Comparison of ENCODE assay signal across 13 cellular contexts in the genomic region with DNA sequence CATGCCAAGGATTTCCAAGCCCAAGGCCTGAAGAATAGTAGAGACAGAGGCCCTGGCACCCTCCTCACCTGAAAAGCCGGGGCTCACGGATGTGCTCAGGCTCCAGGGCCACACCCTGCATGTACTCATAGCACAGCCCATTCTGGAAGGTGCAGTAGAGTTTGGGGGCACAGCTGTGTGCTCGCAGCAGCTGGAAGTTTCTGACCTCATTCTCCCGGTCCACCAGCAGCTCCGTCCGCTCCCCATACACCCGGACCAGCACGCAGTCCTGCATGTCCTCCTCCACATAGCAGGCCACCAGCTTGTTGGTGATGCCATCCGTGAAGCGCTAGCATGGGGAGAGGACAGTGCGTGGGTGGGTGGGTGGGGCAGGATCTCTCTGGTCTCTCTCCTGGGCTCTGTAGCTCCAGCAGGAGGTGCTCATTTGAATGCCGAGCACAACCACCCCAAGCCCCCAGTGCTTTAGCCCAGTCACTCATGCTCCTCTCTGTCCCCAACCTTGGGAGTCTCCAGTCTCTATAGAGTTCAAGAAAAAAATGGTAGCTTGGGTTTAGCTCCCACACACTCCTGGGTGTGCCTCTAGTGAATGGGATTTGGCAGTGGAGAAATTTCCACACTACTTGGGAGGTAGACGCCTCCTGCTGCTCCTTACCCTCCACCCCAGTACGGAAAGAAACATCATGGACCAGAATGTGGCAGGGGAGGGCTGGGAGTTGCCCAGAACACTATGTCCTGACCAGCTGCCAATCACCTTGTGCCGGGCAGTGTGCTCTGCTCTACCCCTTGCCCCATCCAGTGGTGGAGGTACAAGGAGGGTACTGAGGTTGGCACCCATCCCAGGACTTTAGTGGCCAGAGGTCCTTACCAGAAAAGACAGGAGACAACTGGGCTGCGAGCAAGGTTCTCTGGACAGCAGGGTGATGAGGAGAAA. TPM values are rescaled to one million over a fixed set of nuclear protein-coding genes. Genes with fewer than 3 reads are reported as not detected.
DNase-seq lines count a peak whose midpoint lies in the region; ATAC-seq and TF ChIP-seq lines count a peak whose summit lies in the region.
"Had no signal": no experiment of that assay in that cellular context is flagged by ENCODE, and none has a peak within 500 bp of the region (broad histone marks: within the 10 kb centered on the region; RNA-seq: fewer than 3 reads in every experiment).

No MANE protein-coding gene starts in this region.

- H4K91ac ChIP-seq in neuronal stem cell (ENCODE audit: low read depth, low read length, poor library complexity) = no peak overlapping the region

- H2BK5ac ChIP-seq in neuronal stem cell (ENCODE audit: low read length) = no peak overlapping the region

- H3K27me3 ChIP-seq in PC-3 (ENCODE audit: low read length) (no peaks in the 10 kb centered on the region), esophagus squamous epithelium (no peaks in the 10 kb centered on the region), neuronal stem cell (ENCODE audit: control insufficient read depth in 3 of 3, insufficient read depth in 3 of 3, low read depth in 1 of 3, low read length in 3 of 3) (peaks cover 0 to 24% (median 0%) of the 10 kb centered on the region in 3 experiments)

- H3K79me1 ChIP-seq in neuronal stem cell (ENCODE audit: low read depth, low read length) = peaks cover 3% of the 10 kb centered on the region

- no peaks in the 10 kb centered on the region for H3K36me3 ChIP-seq in PC-3 (ENCODE audit: low read depth, low read length)
- H3K36me3 ChIP-seq in esophagus squamous epithelium = peaks cover 0 to 16% (median 0%) of the 10 kb centered on the region in 3 donors
- H3K36me3 ChIP-seq in neuronal stem cell (replicated peaks in 1 of 2; ENCODE audit: control insufficient read depth in 2 of 2, insufficient read depth in 2 of 2, low read length in 2 of 2) = no peaks in the 10 kb centered on the region

- H3K4me3 ChIP-seq in PC-3 (ENCODE audit: low read length) (no peak overlapping the region), esophagus squamous epithelium (peak overlapping the region in 3 of 4 donors; percentile 59 to 77 (median 76)), neuronal stem cell (ENCODE audit: low read length in 2 of 2) (no peak overlapping the region)

- POLR2A ChIA-PET in PC-3 (lab: Charles Lee; ENCODE audit: unreplicated experiment) = no interaction called here

- H3K36me3 Mint-ChIP-seq in CD14-positive monocyte = no peaks in the 10 kb centered on the region

- no peak overlapping the region for H2BK12ac ChIP-seq in neuronal stem cell (ENCODE audit: low read length)

- H4K20me1 ChIP-seq in PC-3 (ENCODE audit: low read length) = no peaks in the 10 kb centered on the region

- no peak overlapping the region for H2BK120ac ChIP-seq in neuronal stem cell (ENCODE audit: low read depth, low read length)

- H3K9me3 Mint-ChIP-seq in CD14-positive monocyte = peaks cover 0 to 2% (median 0%) of the 10 kb centered on the region in 7 donors

- no peak overlapping the region for H2AK5ac ChIP-seq in neuronal stem cell (ENCODE audit: low read depth, low read length)

- TF ChIP-seq POLR2A in esophagus squamous epithelium (IDR thresholded peaks at IDR 0.05) = no peak

- peaks cover 9% of the 10 kb centered on the region for H3K4me1 Mint-ChIP-seq in CD14-positive monocyte

- H3K14ac ChIP-seq in neuronal stem cell (ENCODE audit: low read length) = no peak overlapping the region

- no peak overlapping the region for H3K27ac ChIP-seq in PC-3 (ENCODE audit: low read length)
- H3K27ac ChIP-seq in esophagus squamous epithelium = peak overlapping the region in 3 of 4 donors; percentile 83 to 86 (median 85)
- no peak overlapping the region for H3K27ac ChIP-seq in neuronal stem cell (replicated peaks; ENCODE audit: low read length)

- H3K9me3 ChIP-seq in PC-3 (ENCODE audit: low read length) = no peaks in the 10 kb centered on the region
- no peaks in the 10 kb centered on the region for H3K9me3 ChIP-seq in esophagus squamous epithelium
- peaks cover 0 to 1% of the 10 kb centered on the region in 2 donors for H3K9me3 ChIP-seq in neuronal stem cell (replicated peaks in 1 of 2; ENCODE audit: control insufficient read depth in 2 of 2, insufficient read depth in 1 of 2, low read depth in 1 of 2, low read length in 2 of 2)

- H3K9me2 ChIP-seq in PC-3 (replicated peaks; ENCODE audit: low read length) = no peaks in the 10 kb centered on the region

- peak overlapping the region in 1 of 2 donors; percentile 63 for H3K4me3 Mint-ChIP-seq in CD14-positive monocyte

- intact Hi-C loops in CD14-positive monocyte (cut with micrococcal nuclease) = no loop called here
- intact Hi-C loops in PC-3 (cut with micrococcal nuclease) = no loop called here
- intact Hi-C loops in esophagus squamous epithelium (cut with DNase I) = no loop called here

- H3K9ac ChIP-seq in PC-3 (ENCODE audit: low read length) (no peak overlapping the region), neuronal stem cell (ENCODE audit: low read depth, low read length, poor library complexity) (no peak overlapping the region)

- H3K18ac ChIP-seq in neuronal stem cell (ENCODE audit: low read length) = no peak overlapping the region

- no peak overlapping the region for H3K4ac ChIP-seq in neuronal stem cell (ENCODE audit: low read length)

- H3K23ac ChIP-seq in neuronal stem cell (ENCODE audit: low read depth, low read length, poor library complexity) = no peak overlapping the region

- H2AFZ ChIP-seq in PC-3 (ENCODE audit: low read length) = no peak overlapping the region
- H2AFZ ChIP-seq in neuronal stem cell (ENCODE audit: low read length) = no peak overlapping the region

- WGBS in esophagus squamous epithelium, 2 donors = 76 to 78% methylated on average over 7 to 14 of the region's 16 CpGs
- WGBS in neuronal stem cell (ENCODE audit: extremely low coverage in 2 of 2, insufficient read length in 2 of 2, insufficient replicate concordance in 1 of 2), 2 donors = no CpG with 5 or more reads among the region's 16 CpGs

- H3K79me2 ChIP-seq in PC-3 (ENCODE audit: low read length) = no peaks in the 10 kb centered on the region

- TSS peak; percentile 38 for BruUV-seq in PC-3 (replicated peaks; lab: Mats Ljungman, UMichigan)

- H2BK15ac ChIP-seq in neuronal stem cell (ENCODE audit: low read length) = peak overlapping the region; percentile 40

- TF ChIP-seq CTCF in CD14-positive monocyte (IDR thresholded peaks at IDR 0.05) = no peak
- TF ChIP-seq CTCF in PC-3 (conservative IDR thresholded peaks at IDR 0.05; ENCODE audit: low read depth, low read length) = no peak
- no peak for TF ChIP-seq CTCF in esophagus squamous epithelium (IDR thresholded peaks at IDR 0.05)

- peak; percentile 33 for DNase-seq in CD14-positive monocyte (ENCODE audit: low spot score)
- no peak for DNase-seq in PC-3
- no peak for DNase-seq in esophagus squamous epithelium (lab: John Stamatoyannopoulos, UW)
- DNase-seq in neuronal stem cell (ENCODE audit: low spot score) = no peak
- no peak for DNase-seq in NCI-H510A treated with DMSO at 0.1 percent for 48 hours (lab: John Stamatoyannopoulos, UW)
- no peak for DNase-seq in activated CD8-positive, alpha-beta memory T cell treated with anti-CD3 and anti-CD28 coated beads for 24 hours
- DNase-seq: C1 segment of cervical spinal cord, NCI-H774, small intestine, SW 1271 had no signal

- peaks cover 14% of the 10 kb centered on the region; the same call in 1 of the 2 replicates for H3K4me1 ChIP-seq in PC-3 (ENCODE audit: insufficient read depth, low read length)
- H3K4me1 ChIP-seq in esophagus squamous epithelium = peaks cover 10 to 71% (median 26%) of the 10 kb centered on the region in 3 donors
- H3K4me1 ChIP-seq in neuronal stem cell (ENCODE audit: control insufficient read depth in 2 of 2, insufficient read depth in 1 of 2, low read depth in 1 of 2, low read length in 2 of 2) = peaks cover 14 to 17% of the 10 kb centered on the region in 2 donors

- CTCF ChIA-PET in PC-3 (lab: Charles Lee) = no interaction called here

- H3F3A ChIP-seq in PC-3 (ENCODE audit: low read length, unreplicated experiment) = no peaks in the 10 kb centered on the region

- H3K4me2 ChIP-seq in PC-3 (ENCODE audit: low read length) = no peak overlapping the region
- H3K4me2 ChIP-seq in neuronal stem cell (ENCODE audit: insufficient read depth, low read length, poor library complexity, severe bottlenecking) = no peak overlapping the region

- no peak overlapping the region for H3K27ac Mint-ChIP-seq in CD14-positive monocyte

- H4K8ac ChIP-seq in neuronal stem cell (ENCODE audit: low read depth, low read length) = no peak overlapping the region

- H3K27me3 Mint-ChIP-seq in CD14-positive monocyte (ENCODE audit: low read depth in 3 of 3) = peaks cover 38 to 45% (median 43%) of the 10 kb centered on the region in 3 donors

- ATAC-seq in PC-3 = no peak
- no peak for ATAC-seq in HG03175 (IDR thresholded peaks at IDR 0.05; ENCODE audit: unreplicated experiment)
- ATAC-seq in HG02623 (IDR thresholded peaks at IDR 0.05; ENCODE audit: unreplicated experiment) = no peak

RNA-seq across cellular contexts. Expression of a gene that starts 1.9 kb away (rescaled TPM):
- polyA plus RNA-seq in CD14-positive monocyte = not detected
- total RNA-seq in PC-3 (2014; rRNA removed) = 24.5 and 37.1 TPM in 2 replicates
- total RNA-seq in esophagus squamous epithelium = 10 to 100 TPM in 2 of 4 donors, 1 to 10 TPM in 2; 6.7 to 54.4 (median 25.0) TPM
- polyA plus RNA-seq in neuronal stem cell (2013, experiment 1 of 2) = 8.8 TPM
- polyA plus RNA-seq in neuronal stem cell (2013, experiment 2 of 2) = 8.4 TPM

RNA-seq across cellular contexts. Expression of a gene that starts 16.2 kb away (rescaled TPM):
- polyA plus RNA-seq in CD14-positive monocyte = not detected
- 2.7 and 3.1 TPM in 2 replicates for total RNA-seq in PC-3 (2014; rRNA removed)
- under 1 TPM in 2 of 4 donors, not detected in 2; 0.38 to 0.99 TPM for total RNA-seq in esophagus squamous epithelium
- not detected for polyA plus RNA-seq in neuronal stem cell (2013, experiment 1 of 2)
- polyA plus RNA-seq in neuronal stem cell (2013, experiment 2 of 2) = not detected

RNA-seq across cellular contexts. Expression of a gene that starts 46.4 kb away (rescaled TPM):
- polyA plus RNA-seq in CD14-positive monocyte = not detected
- total RNA-seq in PC-3 (2014; rRNA removed) (6.0 and 12.3 TPM in 2 replicates), esophagus squamous epithelium (not detected)
- polyA plus RNA-seq in neuronal stem cell (2013, experiment 1 of 2) = not detected
- polyA plus RNA-seq in neuronal stem cell (2013, experiment 2 of 2) = not detected
- total RNA-seq: lower leg skin had no signal

Comparison
In these comparisons a context has a peak if more than half of its experiments do, and no peak if none do; other contexts are left out.
1. H3K27ac ChIP-seq: peak in esophagus squamous epithelium (3 of 4); none in PC-3 (single experiment) and neuronal stem cell (single experiment).
2. H3K4me3 ChIP-seq: peak in esophagus squamous epithelium (3 of 4); none in PC-3 (single experiment) and neuronal stem cell (0 of 2).